In the genomic region with DNA sequence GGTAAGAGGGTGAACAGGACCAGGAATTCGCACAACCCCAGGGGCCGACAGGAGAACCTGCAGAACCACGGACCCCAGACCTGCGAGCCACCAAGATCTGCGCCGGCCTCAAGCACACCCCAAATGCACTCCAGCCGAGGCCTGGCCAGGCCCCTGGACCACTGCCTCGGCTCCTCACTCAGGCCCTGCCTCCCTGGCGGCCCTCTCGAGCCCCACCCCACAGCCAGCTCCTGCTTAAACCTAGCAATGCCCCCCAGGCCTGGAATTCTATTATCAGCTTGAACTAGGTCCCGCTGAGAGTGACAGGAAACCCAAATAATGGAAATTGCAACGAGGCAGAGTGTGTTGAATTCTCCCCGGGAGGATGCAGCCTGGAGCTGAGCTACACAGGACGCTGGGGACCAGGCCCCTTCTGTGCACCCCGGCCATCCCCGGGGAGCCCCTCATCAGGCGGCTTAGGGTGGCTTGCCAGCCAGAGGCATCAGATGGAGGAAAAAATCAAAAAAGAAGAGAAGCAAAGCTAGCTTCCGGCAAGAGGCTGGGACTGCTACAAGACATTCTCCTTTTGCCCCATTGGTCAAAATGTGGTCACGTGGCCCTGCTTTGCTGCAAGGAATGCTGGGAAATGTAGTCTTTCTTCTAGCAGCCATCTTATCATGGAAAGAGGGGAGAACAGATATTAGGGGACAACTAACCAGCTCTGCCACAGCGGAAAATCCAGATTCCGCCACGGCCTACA, we compare ENCODE assay signal across 7 cellular contexts. TPM values are rescaled to one million over a fixed set of nuclear protein-coding genes. Genes with fewer than 3 reads are reported as not detected.
A peak's percentile ranks its signal among the peaks of the same experiment; 100 is the strongest.
DNase-seq lines count a peak whose midpoint lies in the region; ATAC-seq and TF ChIP-seq lines count a peak whose summit lies in the region.

No MANE protein-coding gene starts in this region.

- H3K9me3 Mint-ChIP-seq in progenitor cell of endocrine pancreas (ENCODE audit: low read depth): no peaks in the 10 kb centered on the region

- no peak overlapping the region for H3K27ac Mint-ChIP-seq in progenitor cell of endocrine pancreas

- peak overlapping the region; percentile 67 for H3K4me3 Mint-ChIP-seq in progenitor cell of endocrine pancreas (ENCODE audit: low read depth)

- peaks cover 0 to 10% of the 10 kb centered on the region in 2 donors for H3K4me1 ChIP-seq in adrenal gland (replicated peaks in 1 of 2)
- peaks cover 0 to 19% (median 1%) of the 10 kb centered on the region in 12 donors for H3K4me1 ChIP-seq in heart left ventricle
- peaks cover 5 to 16% (median 9%) of the 10 kb centered on the region in 4 donors for H3K4me1 ChIP-seq in upper lobe of left lung

- H3K9me3 ChIP-seq in adrenal gland (replicated peaks in 1 of 3) (no peaks in the 10 kb centered on the region), heart left ventricle (no peaks in the 10 kb centered on the region), upper lobe of left lung (no peaks in the 10 kb centered on the region)

- H3K36me3 ChIP-seq in adrenal gland (replicated peaks in 1 of 2) (no peaks in the 10 kb centered on the region), heart left ventricle (no peaks in the 10 kb centered on the region), upper lobe of left lung (no peaks in the 10 kb centered on the region)

- H3K36me3 Mint-ChIP-seq in progenitor cell of endocrine pancreas (ENCODE audit: insufficient read depth): no peaks in the 10 kb centered on the region

- no peaks in the 10 kb centered on the region for H3K27me3 ChIP-seq in adrenal gland
- no peaks in the 10 kb centered on the region for H3K27me3 ChIP-seq in heart left ventricle
- no peaks in the 10 kb centered on the region for H3K27me3 ChIP-seq in upper lobe of left lung

- H3K4me3 ChIP-seq in adrenal gland: peak overlapping the region in 1 of 4 donors; percentile 56
- H3K4me3 ChIP-seq in heart left ventricle: peak overlapping the region; percentile 22 to 71 (median 54)
- peak overlapping the region; percentile 31 to 53 (median 45) for H3K4me3 ChIP-seq in upper lobe of left lung

- DNase-seq in NCI-H1048 (lab: John Stamatoyannopoulos, UW) (peak; percentile 50), SW480 (ENCODE audit: low spot score) (peak; percentile 81), adrenal gland (peak; percentile 83 to 96 (median 89)), heart left ventricle (peak; percentile 78 to 87 (median 82)), progenitor cell of endocrine pancreas (ENCODE audit: low spot score, unreplicated experiment) (peak; percentile 70), upper lobe of left lung (peak; percentile 66 to 95)

- WGBS in adrenal gland, 4 donors: 22 to 61% (median 52%) methylated on average over 10 to 22 of the region's 22 CpGs
- WGBS in heart left ventricle, 4 donors: 39 to 56% (median 43%) methylated on average over 17 to 22 of the region's 22 CpGs
- WGBS in upper lobe of left lung, 2 donors: 24 to 52% methylated on average over 13 to 22 of the region's 22 CpGs

- H3K4me1 Mint-ChIP-seq in progenitor cell of endocrine pancreas (ENCODE audit: low read depth): peaks cover 8% of the 10 kb centered on the region

- TF ChIP-seq CTCF in adrenal gland (IDR thresholded peaks at IDR 0.05) (no peak), heart left ventricle (IDR thresholded peaks at IDR 0.05) (no peak), progenitor cell of endocrine pancreas (IDR thresholded peaks at IDR 0.05; ENCODE audit: unreplicated experiment) (no peak), upper lobe of left lung (IDR thresholded peaks at IDR 0.05) (no peak)

- intact Hi-C loops in adrenal gland (cut with DNase I) (no loop called here), heart left ventricle (cut with DNase I) (no loop called here)

- no peak for TF ChIP-seq EP300 in upper lobe of left lung (IDR thresholded peaks at IDR 0.05)

- H3K27ac ChIP-seq in adrenal gland (peak overlapping the region in 1 of 5 donors; percentile 43), heart left ventricle (peak overlapping the region in 1 of 12 donors; percentile 46), upper lobe of left lung (no peak overlapping the region)

- H3K27me3 Mint-ChIP-seq in progenitor cell of endocrine pancreas: no peaks in the 10 kb centered on the region

- TF ChIP-seq POLR2A in GM18526 (IDR thresholded peaks at IDR 0.05; ENCODE audit: extremely low read depth, insufficient read length): peak; percentile 19
- TF ChIP-seq POLR2A in adrenal gland (IDR thresholded peaks at IDR 0.05): peak in 1 of 2 donors; percentile 38
- peak in 1 of 2 donors; percentile 20 for TF ChIP-seq POLR2A in heart left ventricle (IDR thresholded peaks at IDR 0.05)
- no peak for TF ChIP-seq POLR2A in upper lobe of left lung (IDR thresholded peaks at IDR 0.05)

- ATAC-seq in heart left ventricle (peak; percentile 39 to 92 (median 86)), upper lobe of left lung (ENCODE audit: low FRiP score in 2 of 2) (peak; percentile 70 to 91)

RNA-seq across cellular contexts. Expression of gene ENPP7, which starts 2.4 kb away (rescaled TPM):
- not detected for total RNA-seq in adrenal gland
- not detected for polyA plus RNA-seq in adrenal gland
- total RNA-seq in heart left ventricle: not detected
- not detected for polyA plus RNA-seq in heart left ventricle
- total RNA-seq in progenitor cell of endocrine pancreas: not detected in 2 replicates
- total RNA-seq in upper lobe of left lung: under 1 TPM in 1 of 6 donors, not detected in 5; 0.27 TPM

RNA-seq across cellular contexts. Expression of gene CBX2, which starts 49.6 kb away (rescaled TPM):
- 1 to 10 TPM in 2 of 8 donors, under 1 TPM in 6; 0.06 to 1.8 (median 0.69) TPM for total RNA-seq in adrenal gland
- under 1 TPM; 0.26 to 0.97 (median 0.88) TPM for polyA plus RNA-seq in adrenal gland
- total RNA-seq in heart left ventricle: 1 to 10 TPM; 2.4 to 4.3 (median 3.2) TPM
- polyA plus RNA-seq in heart left ventricle: 1 to 10 TPM; 2.9 TPM
- 106 and 111 TPM in 2 replicates for total RNA-seq in progenitor cell of endocrine pancreas
- 1 to 10 TPM in 5 of 6 donors, under 1 TPM in 1; 0.89 to 4.7 (median 1.5) TPM for total RNA-seq in upper lobe of left lung

Comparison
In these comparisons a context has a peak if more than half of its experiments do, and no peak if none do; other contexts are left out.
1. RNA of gene CBX2, which starts 49.6 kb away (total RNA-seq): 106 to 111 TPM in progenitor cell of endocrine pancreas; 2.4 to 4.3 TPM in heart left ventricle, 0.89 to 4.7 TPM in upper lobe of left lung and 0.06 to 1.8 TPM in adrenal gland; every median in the first group is over 10 times any median in the second.
2. Peak in every context shown above with its lines, with median percentiles within 50 percentile points of each other: DNase-seq.